10 cellular contexts compared by ENCODE assay signal in the genomic region with DNA sequence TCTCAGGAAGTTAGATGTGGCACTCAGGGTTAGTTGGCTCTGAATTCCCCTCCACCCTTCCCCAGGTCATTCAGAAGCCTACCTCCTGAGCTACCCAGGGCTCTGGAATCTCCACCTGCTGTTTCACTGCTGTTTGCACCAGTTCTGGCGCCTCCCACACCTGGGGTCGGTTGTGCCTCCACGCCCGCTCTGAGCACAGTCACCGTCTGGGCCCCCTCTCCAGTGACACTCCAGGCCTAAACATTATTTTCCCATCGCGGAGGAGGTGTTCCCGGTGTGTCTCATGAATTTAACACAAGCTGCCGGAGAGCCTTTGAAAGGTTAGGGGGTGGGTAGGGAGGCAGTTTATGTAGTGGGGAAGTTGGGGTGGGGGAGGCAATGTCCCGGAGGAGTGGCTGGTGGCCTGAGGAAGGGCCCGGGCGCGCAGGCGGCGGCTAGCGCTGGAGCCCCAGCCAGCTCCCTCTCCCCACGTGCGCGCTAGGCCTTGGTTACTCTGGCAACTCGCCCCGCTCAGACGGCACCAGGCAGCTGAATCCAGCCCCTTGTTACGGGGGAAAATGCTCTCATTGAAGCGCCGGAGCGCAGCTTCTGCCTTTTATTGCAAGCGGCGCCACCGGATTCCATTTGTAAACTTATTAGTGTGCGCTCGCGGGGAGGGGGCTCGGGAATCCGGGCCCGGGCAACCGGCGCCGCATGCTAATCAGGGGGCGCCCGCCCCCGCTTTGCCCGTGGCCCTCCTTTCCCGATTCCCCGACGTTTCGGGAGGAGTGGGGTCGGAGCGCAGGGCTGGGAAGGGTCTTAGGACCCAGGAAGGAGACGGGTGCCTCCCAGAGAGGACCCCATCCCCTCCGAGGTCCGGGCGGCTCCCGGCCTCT. TPM values are rescaled to one million over a fixed set of nuclear protein-coding genes. Genes with fewer than 3 reads are reported as not detected.
DNase-seq lines count a peak whose midpoint lies in the region; ATAC-seq, FAIRE-seq and TF ChIP-seq lines count a peak whose summit lies in the region.
"Had no signal": no experiment of that assay in that cellular context is flagged by ENCODE, and none has a peak within 500 bp of the region (broad histone marks: within the 10 kb centered on the region; RNA-seq: fewer than 3 reads in every experiment).

No MANE protein-coding gene starts in this region.

- H3K4me3 Mint-ChIP-seq in astrocyte (ENCODE audit: unreplicated experiment): no peak overlapping the region
- H3K4me3 Mint-ChIP-seq in natural killer cell treated with Interleukin-12 subunit alpha and Interleukin-12 subunit beta and Interleukin-15 and Interleukin-18, amount 100 ng/mL, for 72 hours: no peak overlapping the region
- H3K4me3 Mint-ChIP-seq: activated CD4-positive, alpha-beta memory T cell treated with anti-CD3 and anti-CD28 coated beads for 36 hours had no signal

- H3K79me2 ChIP-seq in astrocyte (ENCODE audit: insufficient read depth, low read length): no peaks in the 10 kb centered on the region

- H3K9ac ChIP-seq in HUES48 (ENCODE audit: low read depth, low read length) (peak overlapping the region; percentile 61), astrocyte (ENCODE audit: low read length) (peak overlapping the region; percentile 69), skeletal muscle satellite cell (ENCODE audit: low read depth, low read length) (peak overlapping the region; percentile 61)

- DNase-seq in astrocyte (ENCODE audit: low read depth): no peak
- peak; percentile 58 for DNase-seq in iPS-NIHi7 (ENCODE audit: extremely low spot score)
- DNase-seq in glomerular visceral epithelial cell (ENCODE audit: extremely low spot score): no peak
- no peak for DNase-seq in natural killer cell treated with Interleukin-12 subunit alpha and Interleukin-12 subunit beta and Interleukin-15 and Interleukin-18, amount 100 ng/mL, for 72 hours (ENCODE audit: low spot score)
- DNase-seq in H4 (ENCODE audit: low spot score): no peak

- H3K4me3 ChIP-seq in HUES48 (ENCODE audit: low read depth, low read length) (peak overlapping the region; percentile 61), astrocyte (ENCODE audit: insufficient read depth, low read depth, low read length) (peak overlapping the region; percentile 31), skeletal muscle satellite cell (ENCODE audit: low read length) (peak overlapping the region; percentile 67)

- no peaks in the 10 kb centered on the region for H3K9me3 Mint-ChIP-seq in astrocyte (ENCODE audit: unreplicated experiment)
- H3K9me3 Mint-ChIP-seq in natural killer cell treated with Interleukin-12 subunit alpha and Interleukin-12 subunit beta and Interleukin-15 and Interleukin-18, amount 100 ng/mL, for 72 hours: no peaks in the 10 kb centered on the region
- H3K9me3 Mint-ChIP-seq: activated CD4-positive, alpha-beta memory T cell treated with anti-CD3 and anti-CD28 coated beads for 36 hours had no signal

- H3K4me2 ChIP-seq in astrocyte (ENCODE audit: low read length) (peak overlapping the region; percentile 85), skeletal muscle satellite cell (ENCODE audit: low read length) (peak overlapping the region; percentile 91)

- H3K36me3 ChIP-seq in HUES48 (ENCODE audit: control insufficient read depth, insufficient read depth, low read length) (no peaks in the 10 kb centered on the region), astrocyte (ENCODE audit: insufficient read depth, low read length) (no peaks in the 10 kb centered on the region), skeletal muscle satellite cell (ENCODE audit: insufficient read depth, low read length) (no peaks in the 10 kb centered on the region)

- peaks cover 24% of the 10 kb centered on the region for H3K4me1 Mint-ChIP-seq in astrocyte (ENCODE audit: low read depth, unreplicated experiment)
- H3K4me1 Mint-ChIP-seq in natural killer cell treated with Interleukin-12 subunit alpha and Interleukin-12 subunit beta and Interleukin-15 and Interleukin-18, amount 100 ng/mL, for 72 hours (ENCODE audit: low read depth in 2 of 2): peaks cover 17 to 18% of the 10 kb centered on the region in 2 donors

- H4K20me1 ChIP-seq in astrocyte (ENCODE audit: insufficient read depth, low read length): no peaks in the 10 kb centered on the region

- no peaks in the 10 kb centered on the region for H3K36me3 Mint-ChIP-seq in astrocyte (ENCODE audit: low read depth, unreplicated experiment)
- no peaks in the 10 kb centered on the region for H3K36me3 Mint-ChIP-seq in natural killer cell treated with Interleukin-12 subunit alpha and Interleukin-12 subunit beta and Interleukin-15 and Interleukin-18, amount 100 ng/mL, for 72 hours
- H3K36me3 Mint-ChIP-seq: activated CD4-positive, alpha-beta memory T cell treated with anti-CD3 and anti-CD28 coated beads for 36 hours had no signal

- H3K27ac ChIP-seq in HUES48 (ENCODE audit: low read depth, low read length): peak overlapping the region; percentile 68
- H3K27ac ChIP-seq in astrocyte (ENCODE audit: low read depth, low read length): no peak overlapping the region

- FAIRE-seq in astrocyte (lab: Jason Lieb, UNC): no peak
- FAIRE-seq: HTR-8/SVneo had no signal

- peak overlapping the region; percentile 72 for H2AFZ ChIP-seq in astrocyte (ENCODE audit: low read depth, low read length)

- H3K27me3 ChIP-seq in HUES48 (ENCODE audit: control insufficient read depth, insufficient read depth, low read length): peaks cover 49% of the 10 kb centered on the region
- H3K27me3 ChIP-seq in astrocyte (ENCODE audit: insufficient read depth, low read length): no peaks in the 10 kb centered on the region
- peaks cover 22% of the 10 kb centered on the region for H3K27me3 ChIP-seq in skeletal muscle satellite cell (ENCODE audit: control insufficient read depth, insufficient read depth, low read length)

- no peak for ATAC-seq in natural killer cell treated with Interleukin-12 subunit alpha and Interleukin-12 subunit beta and Interleukin-15 and Interleukin-18, amount 100 ng/mL, for 72 hours
- no peak for ATAC-seq in GM18520 (IDR thresholded peaks at IDR 0.05; ENCODE audit: unreplicated experiment)

- no peak for TF ChIP-seq CTCF in astrocyte (IDR thresholded peaks at IDR 0.05; ENCODE audit: insufficient read depth, low read depth, low read length)

- H3K9me3 ChIP-seq in HUES48 (ENCODE audit: control insufficient read depth, insufficient read depth, low read length): no peaks in the 10 kb centered on the region
- H3K9me3 ChIP-seq in astrocyte (ENCODE audit: insufficient read depth, low read depth, low read length): no peaks in the 10 kb centered on the region
- H3K9me3 ChIP-seq in skeletal muscle satellite cell (replicated peaks; ENCODE audit: low read length): no peaks in the 10 kb centered on the region

- H3K27ac Mint-ChIP-seq in astrocyte (ENCODE audit: unreplicated experiment): peak overlapping the region; percentile 77
- no peak overlapping the region for H3K27ac Mint-ChIP-seq in natural killer cell treated with Interleukin-12 subunit alpha and Interleukin-12 subunit beta and Interleukin-15 and Interleukin-18, amount 100 ng/mL, for 72 hours
- H3K27ac Mint-ChIP-seq: activated CD4-positive, alpha-beta memory T cell treated with anti-CD3 and anti-CD28 coated beads for 36 hours had no signal

- peaks cover 27% of the 10 kb centered on the region for H3K4me1 ChIP-seq in HUES48 (ENCODE audit: control insufficient read depth, insufficient read depth, low read length)
- H3K4me1 ChIP-seq in astrocyte (ENCODE audit: insufficient read depth, low read length): peaks cover 24% of the 10 kb centered on the region
- H3K4me1 ChIP-seq in skeletal muscle satellite cell (ENCODE audit: control insufficient read depth, insufficient read depth, low read length): peaks cover 23% of the 10 kb centered on the region

- no peaks in the 10 kb centered on the region for H3K27me3 Mint-ChIP-seq in astrocyte (ENCODE audit: low read depth, unreplicated experiment)
- H3K27me3 Mint-ChIP-seq in natural killer cell treated with Interleukin-12 subunit alpha and Interleukin-12 subunit beta and Interleukin-15 and Interleukin-18, amount 100 ng/mL, for 72 hours: peaks cover 15 to 22% of the 10 kb centered on the region in 2 donors

RNA-seq across cellular contexts. Expression of a gene that starts 52.4 kb away (rescaled TPM):
- total RNA-seq in astrocyte: 2.2 and 3.9 TPM in 2 replicates
- total RNA-seq in skeletal muscle satellite cell (2012; rRNA removed): 0.25 TPM in 1 of 2 replicates, not detected in the other
- total RNA-seq in natural killer cell treated with Interleukin-12 subunit alpha and Interleukin-12 subunit beta and Interleukin-15 and Interleukin-18, amount 100 ng/mL, for 72 hours: 1 to 10 TPM; 1.4 to 1.8 TPM
- 0.14 and 0.27 TPM in 2 replicates for total RNA-seq in H4 (2014; rRNA removed; shearing (Covaris generic))
- total RNA-seq: activated CD4-positive, alpha-beta memory T cell treated with anti-CD3 and anti-CD28 coated beads for 36 hours had no signal
